ENCODE assay signal across 28 cellular contexts in genomic region chr2:15049096-15049993, GRCh38.
DNase-seq lines count a peak whose midpoint lies in the region; ATAC-seq, FAIRE-seq and TF ChIP-seq lines count a peak whose summit lies in the region.
"Had no signal": no experiment of that assay in that cellular context is flagged by ENCODE, and none has a peak within 500 bp of the region (broad histone marks: within the 10 kb centered on the region; RNA-seq: fewer than 3 reads in every experiment).

No MANE protein-coding gene starts in this region.

- H3K4me1 ChIP-seq in body of pancreas (peaks cover 24% of the 10 kb centered on the region), pancreas (no peaks in the 10 kb centered on the region)
- H3K4me1 ChIP-seq: foreskin keratinocyte, heart left ventricle, transverse colon had no signal

- H3K36me3 ChIP-seq in body of pancreas (replicated peaks in 1 of 2; ENCODE audit: insufficient read depth in 1 of 2, low read depth in 2 of 2) = no peaks in the 10 kb centered on the region
- no peaks in the 10 kb centered on the region for H3K36me3 ChIP-seq in pancreas
- H3K36me3 ChIP-seq: heart left ventricle, ovary, transverse colon had no signal

- WGBS in body of pancreas, 2 donors = 62 to 79% methylated on average over 6 to 14 of the region's 14 CpGs
- 64 to 69% methylated on average over 14 of the region's 14 CpGs for WGBS in pancreas, 2 donors

- H3K27ac ChIP-seq in body of pancreas = no peak overlapping the region
- H3K27ac ChIP-seq in pancreas = peak overlapping the region in 1 of 4 donors; percentile 1
- H3K27ac ChIP-seq: coronary artery, foreskin keratinocyte, heart left ventricle, ovary, transverse colon had no signal

- peak; percentile 61 for DNase-seq in NCI-H510A treated with DMSO at 0.1 percent for 48 hours (lab: John Stamatoyannopoulos, UW)
- no peak for DNase-seq in NCI-H510A (lab: John Stamatoyannopoulos, UW)
- peak; percentile 94 for DNase-seq in NCI-H146 (lab: John Stamatoyannopoulos, UW)
- DNase-seq in body of pancreas = peak; percentile 23 to 72 (median 56)
- peak; percentile 41 to 84 (median 65) for DNase-seq in pancreas
- DNase-seq in NCI-H526 (lab: John Stamatoyannopoulos, UW) = no peak
- no peak for DNase-seq in NCI-H2107 treated with DMSO at 0.1 percent for 48 hours (lab: John Stamatoyannopoulos, UW; ENCODE audit: unreplicated experiment)
- DNase-seq: activated CD4-positive, alpha-beta T cell treated with anti-CD3 and anti-CD28 coated beads, Interleukin-2, amount 50 U/mL, for 4 hours; activated CD4-positive, CD25-positive, alpha-beta regulatory T cell; activated naive CD4-positive, alpha-beta T cell treated with Interleukin-2 at 50 U/mL for 16 hours; activated T-cell treated with anti-CD3 and anti-CD28 coated beads, Interleukin-2, amount 50 U/mL, for 72 hours; CD8-positive, alpha-beta memory T cell; effector memory CD4-positive, alpha-beta T cell; heart left ventricle; kidney; midbrain; MV-4-11; naive thymus-derived CD8-positive, alpha-beta T cell; NCI-H1930; NCI-H524; ovary; T-helper 1 cell; transverse colon had no signal

- H3K9me3 ChIP-seq in body of pancreas (no peaks in the 10 kb centered on the region), pancreas (no peaks in the 10 kb centered on the region)
- H3K9me3 ChIP-seq: heart left ventricle, ovary, transverse colon had no signal

- no peaks in the 10 kb centered on the region for H3K27me3 ChIP-seq in body of pancreas
- H3K27me3 ChIP-seq in pancreas = no peaks in the 10 kb centered on the region
- H3K27me3 ChIP-seq: foreskin keratinocyte, heart left ventricle, ovary, transverse colon had no signal

- TF ChIP-seq POLR2A in body of pancreas (IDR thresholded peaks at IDR 0.05) = no peak

- peak; percentile 62 for ATAC-seq in body of pancreas
- peak; percentile 80 to 96 (median 87) for ATAC-seq in pancreas
- ATAC-seq in GM21529 (IDR thresholded peaks at IDR 0.05; ENCODE audit: unreplicated experiment) = no peak
- ATAC-seq: activated T-cell treated with anti-CD3 and anti-CD28 coated beads, Interleukin-2, amount 50 U/mL, for 72 hours; naive thymus-derived CD8-positive, alpha-beta T cell; Panc1 had no signal

- intact Hi-C loops in body of pancreas (cut with DNase I) = no loop called here
- intact Hi-C loops in pancreas (cut with DNase I) = no loop called here

- FAIRE-seq in pancreas (lab: Jason Lieb, UNC) = no peak
- FAIRE-seq: GM12891, kidney had no signal

- TF ChIP-seq CTCF in body of pancreas (IDR thresholded peaks at IDR 0.05) = peak in 1 of 7 experiments; percentile 5
- TF ChIP-seq CTCF in pancreas (IDR thresholded peaks at IDR 0.05) = no peak

- H3K4me3 ChIP-seq in body of pancreas = no peak overlapping the region
- H3K4me3 ChIP-seq in pancreas = no peak overlapping the region
- H3K4me3 ChIP-seq: coronary artery, heart left ventricle, ovary, transverse colon had no signal

Comparison
In these comparisons a context has a peak if more than half of its experiments do, and no peak if none do; other contexts are left out.
1. DNase-seq: peak in NCI-H510A treated with DMSO at 0.1 percent for 48 hours (single experiment), NCI-H146 (single experiment), body of pancreas (4 of 4) and pancreas (6 of 6); none in NCI-H510A (single experiment), NCI-H526 (0 of 2) and NCI-H2107 treated with DMSO at 0.1 percent for 48 hours (single experiment).